ENCODE assay signal across 20 cellular contexts in the genomic region with DNA sequence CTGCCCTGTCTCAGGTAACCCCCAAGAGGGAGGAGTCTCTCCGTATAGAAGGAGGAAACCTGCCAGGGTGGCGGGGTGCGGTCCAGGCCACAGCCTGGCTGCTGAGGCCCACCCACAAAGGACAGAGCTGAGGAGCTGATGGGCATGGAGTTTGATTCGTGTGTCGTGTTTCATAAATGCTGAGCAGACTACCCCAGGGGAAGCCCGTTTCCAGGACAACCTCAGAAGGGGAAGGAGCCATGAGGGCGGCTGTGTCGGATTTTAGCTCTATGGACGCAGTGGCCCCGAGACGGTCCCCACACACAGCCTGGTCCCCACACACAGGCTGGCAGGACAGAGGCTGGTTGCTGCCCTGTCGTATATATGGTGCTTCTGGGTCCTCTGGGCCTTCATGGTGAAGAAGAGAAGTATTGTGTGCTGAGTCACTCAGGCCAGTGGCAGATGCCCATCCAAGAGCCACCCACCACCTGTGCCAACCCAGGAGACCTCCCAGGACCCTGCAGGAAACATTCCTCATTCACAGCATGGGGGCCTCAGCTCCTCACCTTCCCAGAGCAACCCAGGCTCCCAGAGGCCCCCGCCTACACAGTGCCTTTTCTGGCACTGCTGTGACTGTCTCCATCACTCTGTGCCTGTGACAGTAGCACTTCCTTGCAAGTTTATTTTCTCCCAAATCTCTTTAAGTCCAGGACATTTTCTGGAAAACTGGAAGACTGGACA.
A peak's percentile ranks its signal among the peaks of the same experiment; 100 is the strongest.
DNase-seq lines count a peak whose midpoint lies in the region; ATAC-seq, FAIRE-seq and TF ChIP-seq lines count a peak whose summit lies in the region.
"Had no signal": no experiment of that assay in that cellular context is flagged by ENCODE, and none has a peak within 500 bp of the region (broad histone marks: within the 10 kb centered on the region; RNA-seq: fewer than 3 reads in every experiment).

No MANE protein-coding gene starts in this region.

- ATAC-seq in right lobe of liver, result peak in 3 of 4 donors; percentile 5 to 23 (median 12)
- no peak for ATAC-seq in HepG2
- ATAC-seq in GM18520 (IDR thresholded peaks at IDR 0.05; ENCODE audit: unreplicated experiment), result no peak
- ATAC-seq in GM21390 (IDR thresholded peaks at IDR 0.05; ENCODE audit: unreplicated experiment), result no peak
- ATAC-seq in activated T-helper 17 cell treated with anti-CD3 and anti-CD28 coated beads, Interleukin-2, amount 50 U/mL, for 72 hours (replicated peaks), result no peak

- H3K27ac ChIP-seq in right lobe of liver, result no peak overlapping the region
- no peak overlapping the region for H3K27ac ChIP-seq in HepG2 (ENCODE audit: extremely low read length, insufficient read depth, low read length)
- no peak overlapping the region for H3K27ac ChIP-seq in osteoblast (ENCODE audit: low read depth, low read length)
- H3K27ac ChIP-seq: KMS-11 had no signal

- peaks cover 5% of the 10 kb centered on the region for H3K27me3 Mint-ChIP-seq in glutamatergic neuron (ENCODE audit: unreplicated experiment)
- H3K27me3 Mint-ChIP-seq in activated T-helper 17 cell treated with anti-CD3 and anti-CD28 coated beads, Interleukin-2, amount 50 U/mL, for 72 hours, result no peaks in the 10 kb centered on the region

- H3K9me3 ChIP-seq in right lobe of liver, result no peaks in the 10 kb centered on the region
- H3K9me3 ChIP-seq in HepG2 (ENCODE audit: low read length), result no peaks in the 10 kb centered on the region
- no peaks in the 10 kb centered on the region for H3K9me3 ChIP-seq in osteoblast (ENCODE audit: low read depth, low read length)

- peaks cover 3% of the 10 kb centered on the region for H3K9me3 Mint-ChIP-seq in glutamatergic neuron (ENCODE audit: unreplicated experiment)
- no peaks in the 10 kb centered on the region for H3K9me3 Mint-ChIP-seq in activated T-helper 17 cell treated with anti-CD3 and anti-CD28 coated beads, Interleukin-2, amount 50 U/mL, for 72 hours
- H3K9me3 Mint-ChIP-seq: HFFc6 had no signal

- TF ChIP-seq RAD21 in HepG2 (CRISPR knock-in tag; IDR thresholded peaks at IDR 0.05), result no peak

- H3K4me2 ChIP-seq in HepG2 (ENCODE audit: low read depth, low read length), result no peak overlapping the region
- no peak overlapping the region for H3K4me2 ChIP-seq in osteoblast (ENCODE audit: insufficient read depth, low read length)
- H3K4me2 ChIP-seq: KMS-11 had no signal

- H3K36me3 ChIP-seq in right lobe of liver, result no peaks in the 10 kb centered on the region
- no peaks in the 10 kb centered on the region for H3K36me3 ChIP-seq in HepG2 (replicated peaks in 1 of 2; ENCODE audit: control insufficient read depth in 1 of 2, insufficient read depth in 2 of 2, low read length in 2 of 2)
- no peaks in the 10 kb centered on the region for H3K36me3 ChIP-seq in osteoblast (ENCODE audit: insufficient read depth, low read length)

- TF ChIP-seq CTCF in right lobe of liver (IDR thresholded peaks at IDR 0.05) (no peak), HepG2 (CRISPR knock-in tag; IDR thresholded peaks at IDR 0.05) (no peak), glutamatergic neuron (IDR thresholded peaks at IDR 0.05; ENCODE audit: partially characterized antibody, unreplicated experiment) (no peak), osteoblast (IDR thresholded peaks at IDR 0.05; ENCODE audit: extremely low read depth, low read depth, low read length) (no peak)

- H2AFZ ChIP-seq in HepG2 (ENCODE audit: low read length), result no peak overlapping the region
- H2AFZ ChIP-seq in osteoblast (ENCODE audit: low read length), result peak overlapping the region; percentile 47

- H3K79me2 ChIP-seq in HepG2 (ENCODE audit: insufficient read depth, low read length) (no peaks in the 10 kb centered on the region), osteoblast (ENCODE audit: insufficient read depth, low read length) (no peaks in the 10 kb centered on the region)

- H3K4me3 ChIP-seq in right lobe of liver (no peak overlapping the region), HepG2 (replicated peaks in 1 of 3; ENCODE audit: insufficient read depth in 1 of 3, low read depth in 2 of 3, low read length in 3 of 3) (no peak overlapping the region), osteoblast (ENCODE audit: insufficient read depth, low read length) (no peak overlapping the region)

- H3K27me3 ChIP-seq in right lobe of liver, result no peaks in the 10 kb centered on the region
- H3K27me3 ChIP-seq in HepG2 (ENCODE audit: control insufficient read depth in 1 of 2, insufficient read depth in 2 of 2, low read length in 2 of 2), result peaks cover 3 to 50% of the 10 kb centered on the region in 2 experiments; a peak in 3 of 5 replicates
- H3K27me3 ChIP-seq in osteoblast (ENCODE audit: insufficient read depth, low read length), result peaks cover 2% of the 10 kb centered on the region

- no peak for DNase-seq in right lobe of liver
- DNase-seq in HepG2 (ENCODE audit: low spot score), result no peak
- DNase-seq in glutamatergic neuron, result peak; percentile 39
- no peak for DNase-seq in osteoblast (ENCODE audit: insufficient read length, low spot score, missing footprints)
- no peak for DNase-seq in NAMALWA (ENCODE audit: low spot score)
- DNase-seq: DMS 273 treated with DMSO at 0.1 percent for 48 hours, GF-D8, GOT3, HFFc6, NCI-H1105, NCI-H1694 treated with DMSO at 0.1 percent for 48 hours, NCI-H345, NCI-H526, SHP77 had no signal

- WGBS in right lobe of liver (ENCODE audit: insufficient coverage, low coverage, low lambda C conversion rate, missing lambda C conversion rate), result 52% methylated on average over 5 of the region's 13 CpGs
- WGBS in HepG2 (ENCODE audit: low lambda C conversion rate), result 32% methylated on average over 11 of the region's 13 CpGs

- CTCF ChIA-PET in HepG2 (lab: Yijun Ruan, JAX; ENCODE audit: low intra/inter-chr PET ratio, low total read pairs), result no interaction called here

- no peak for FAIRE-seq in HepG2 (lab: Jason Lieb, UNC)
- FAIRE-seq: A204.1, RCC 7860 had no signal

- in situ Hi-C loops in HepG2 (cut with HindIII; ENCODE audit: extremely low pct_ligation_motif_present, low pct_unique_long_range_greater_than_20kb), result loop anchor here (10.0 kb wide), 1 partner anchor 316 kb away; no protein-coding TSS in a partner anchor

- H3K4me1 Mint-ChIP-seq in glutamatergic neuron (ENCODE audit: low read depth, unreplicated experiment), result peaks cover 10% of the 10 kb centered on the region
- no peaks in the 10 kb centered on the region for H3K4me1 Mint-ChIP-seq in activated T-helper 17 cell treated with anti-CD3 and anti-CD28 coated beads, Interleukin-2, amount 50 U/mL, for 72 hours

- no TSS peak for BruUV-seq in HepG2 (replicated peaks; lab: Mats Ljungman, UMichigan)

- TF ChIP-seq POLR2A in right lobe of liver (IDR thresholded peaks at IDR 0.05), result no peak
- no peak for TF ChIP-seq POLR2A in HepG2 (IDR thresholded peaks at IDR 0.05; ENCODE audit: insufficient read depth in 1 of 2, low read depth in 2 of 2, low read length in 2 of 2)

- H3K9ac ChIP-seq in HepG2 (ENCODE audit: insufficient read depth, low read depth, low read length), result no peak overlapping the region
- H3K9ac ChIP-seq: KMS-11 had no signal

- no peak overlapping the region for H3K4me3 Mint-ChIP-seq in glutamatergic neuron (ENCODE audit: unreplicated experiment)
- no peak overlapping the region for H3K4me3 Mint-ChIP-seq in activated T-helper 17 cell treated with anti-CD3 and anti-CD28 coated beads, Interleukin-2, amount 50 U/mL, for 72 hours
- H3K4me3 Mint-ChIP-seq: HFFc6 had no signal

- no peaks in the 10 kb centered on the region for H3K36me3 Mint-ChIP-seq in glutamatergic neuron (ENCODE audit: unreplicated experiment)
- no peaks in the 10 kb centered on the region for H3K36me3 Mint-ChIP-seq in activated T-helper 17 cell treated with anti-CD3 and anti-CD28 coated beads, Interleukin-2, amount 50 U/mL, for 72 hours (ENCODE audit: low read depth)

- peak overlapping the region; percentile 28 for H3K27ac Mint-ChIP-seq in glutamatergic neuron (ENCODE audit: unreplicated experiment)
- H3K27ac Mint-ChIP-seq in activated T-helper 17 cell treated with anti-CD3 and anti-CD28 coated beads, Interleukin-2, amount 50 U/mL, for 72 hours, result no peak overlapping the region
- H3K27ac Mint-ChIP-seq: HFFc6 had no signal

- H3K4me1 ChIP-seq in right lobe of liver (no peaks in the 10 kb centered on the region), HepG2 (ENCODE audit: insufficient read depth, low read length) (no peaks in the 10 kb centered on the region), osteoblast (ENCODE audit: insufficient read depth, low read length) (no peaks in the 10 kb centered on the region)

- POLR2A ChIA-PET in HepG2 (lab: Yijun Ruan, JAX), result no interaction called here

- intact Hi-C loops in right lobe of liver (cut with DNase I) (no loop called here), HepG2 (cut with micrococcal nuclease; ENCODE audit: unreplicated experiment) (no loop called here)

- TF ChIP-seq EP300 in HepG2 (IDR thresholded peaks at IDR 0.05; ENCODE audit: low read depth in 2 of 2, low read length in 2 of 2), result no peak
- no peak for TF ChIP-seq EP300 in HepG2 (CRISPR knock-in tag; IDR thresholded peaks at IDR 0.05; ENCODE audit: borderline replicate concordance)

- H4K20me1 ChIP-seq in HepG2 (ENCODE audit: insufficient read depth, low read length) (no peaks in the 10 kb centered on the region), osteoblast (ENCODE audit: insufficient read depth, low read length) (no peaks in the 10 kb centered on the region)

TF ChIP-seq in HepG2, 621 proteins besides CTCF, POLR2A, EP300 and RAD21:
- TF ChIP-seq ZNF350 (CRISPR knock-in tag; IDR thresholded peaks at IDR 0.05; ENCODE audit: borderline replicate concordance, low read depth) (no peak), REL (CRISPR knock-in tag; conservative IDR thresholded peaks at IDR 0.05) (no peak), NFE2 (CRISPR knock-in tag; IDR thresholded peaks at IDR 0.05) (no peak), ZFP36L1 (CRISPR knock-in tag; IDR thresholded peaks at IDR 0.05) (no peak), ARNT (IDR thresholded peaks at IDR 0.05) (no peak), ZNF572 (CRISPR knock-in tag; IDR thresholded peaks at IDR 0.05) (no peak), SRSF4 (IDR thresholded peaks at IDR 0.05; ENCODE audit: low read depth, low read length, poor library complexity, severe bottlenecking) (no peak)

Comparison
In these comparisons a context has a peak if more than half of its experiments do, and no peak if none do; other contexts are left out.
1. ATAC-seq: peak in right lobe of liver (3 of 4); none in HepG2 (single experiment), GM18520 (single experiment), GM21390 (single experiment) and activated T-helper 17 cell treated with anti-CD3 and anti-CD28 coated beads, Interleukin-2, amount 50 U/mL, for 72 hours (single experiment).